ENCODE assay signal across 26 cellular contexts in the genomic region with DNA sequence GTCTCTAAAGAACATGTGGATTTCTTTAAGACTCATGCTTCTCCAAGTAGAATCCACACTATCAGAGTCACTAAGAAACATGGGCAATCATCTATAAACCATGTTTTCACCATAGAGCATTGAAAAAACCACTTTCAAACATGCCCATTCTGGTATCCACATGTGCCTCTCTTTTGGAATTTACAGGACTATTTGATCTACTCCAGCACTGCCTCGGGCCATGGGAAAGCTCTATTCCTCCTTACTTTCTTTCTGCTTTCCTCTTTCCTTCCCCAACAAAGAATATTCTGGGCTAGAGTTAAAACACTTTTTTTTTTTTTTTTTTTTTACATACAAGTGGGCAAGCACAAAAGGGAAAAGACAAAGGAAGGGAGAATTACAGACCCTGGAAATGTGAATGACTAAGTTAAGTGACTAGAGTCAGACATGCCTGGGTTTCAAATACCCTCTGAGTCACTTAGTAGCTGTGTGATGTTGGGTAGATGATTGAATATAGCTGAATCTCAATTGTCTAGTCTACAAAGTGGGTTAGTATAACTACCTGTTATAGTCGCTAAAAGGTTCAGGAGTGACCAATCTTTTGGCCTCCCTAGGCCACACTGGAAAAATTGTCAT.
A peak's percentile ranks its signal among the peaks of the same experiment; 100 is the strongest.
DNase-seq lines count a peak whose midpoint lies in the region; ATAC-seq, FAIRE-seq and TF ChIP-seq lines count a peak whose summit lies in the region.
"Had no signal": no experiment of that assay in that cellular context is flagged by ENCODE, and none has a peak within 500 bp of the region (broad histone marks: within the 10 kb centered on the region; RNA-seq: fewer than 3 reads in every experiment).

No MANE protein-coding gene starts in this region.

- no peak overlapping the region for H2AK5ac ChIP-seq in H1 (ENCODE audit: low read depth, low read length)

- H3K4me3 ChIP-seq in H1 (ENCODE audit: extremely low read depth in 1 of 4, insufficient read depth in 2 of 4, low read depth in 3 of 4, low read length in 4 of 4) (no peak overlapping the region), gastroesophageal sphincter (no peak overlapping the region)
- H3K4me3 ChIP-seq: colonic mucosa, esophagus muscularis mucosa, lung, Peyer's patch, tibial nerve had no signal

- H3K36me3 ChIP-seq in H1 (ENCODE audit: control insufficient read depth in 2 of 4, insufficient read depth in 4 of 4, low read length in 3 of 4) (no peaks in the 10 kb centered on the region), gastroesophageal sphincter (no peaks in the 10 kb centered on the region)
- H3K36me3 ChIP-seq: colonic mucosa, esophagus muscularis mucosa, Peyer's patch, tibial nerve had no signal

- no peak overlapping the region for H4K91ac ChIP-seq in H1 (replicated peaks; ENCODE audit: insufficient read length, low read length)

- H3K9ac ChIP-seq in H1 (replicated peaks in 1 of 4; ENCODE audit: extremely low read depth in 1 of 4, low read depth in 3 of 4, low read length in 3 of 4): no peak overlapping the region

- POLR2A ChIA-PET in H1 (lab: Charles Lee; ENCODE audit: partially characterized antibody): interaction anchor here (0.6 kb wide), 1 partner anchor 512 kb away, joined by 3 read pairs; no protein-coding TSS in a partner anchor

- no peaks in the 10 kb centered on the region for H3K4me1 ChIP-seq in H1 (replicated peaks in 1 of 4; ENCODE audit: control insufficient read depth in 3 of 4, insufficient read depth in 4 of 4, low read length in 3 of 4)
- H3K4me1 ChIP-seq in gastroesophageal sphincter: no peaks in the 10 kb centered on the region
- H3K4me1 ChIP-seq: colonic mucosa, esophagus muscularis mucosa, Peyer's patch, tibial nerve had no signal

- no peak overlapping the region for H3K56ac ChIP-seq in H1 (replicated peaks; ENCODE audit: insufficient read length, low read depth, low read length)

- no peaks in the 10 kb centered on the region for H3K79me1 ChIP-seq in H1 (ENCODE audit: low read depth, low read length)

- TF ChIP-seq CTCF in H1 (IDR thresholded peaks at IDR 0.05; ENCODE audit: control extremely low read depth in 1 of 3, insufficient read depth in 1 of 3, low read depth in 1 of 3, low read length in 3 of 3) (no peak), nephron (IDR thresholded peaks at IDR 0.05; ENCODE audit: unreplicated experiment in 3 of 3) (no peak), gastroesophageal sphincter (IDR thresholded peaks at IDR 0.05) (no peak)

- H2BK5ac ChIP-seq in H1 (ENCODE audit: low read depth, low read length): no peak overlapping the region

- H4K8ac ChIP-seq in H1 (ENCODE audit: extremely low read depth, insufficient read depth, low read length): no peak overlapping the region

- H4K5ac ChIP-seq in H1 (ENCODE audit: insufficient read length, low read depth, low read length): no peak overlapping the region

- no peak overlapping the region for H2BK20ac ChIP-seq in H1 (ENCODE audit: low read length)

- no peak overlapping the region for H3K4me3 Mint-ChIP-seq in nephron
- H3K4me3 Mint-ChIP-seq: activated CD8-positive, alpha-beta T cell treated with anti-CD3 and anti-CD28 coated beads, Interleukin-2, amount 10 ng/mL, durations not matched to agents 7 days and 5 days; effector memory CD8-positive, alpha-beta T cell; nephron progenitor cell; T-helper 17 cell had no signal

- H3K4me2 ChIP-seq in H1 (ENCODE audit: insufficient read depth in 1 of 2, low read depth in 2 of 2, low read length in 2 of 2): no peak overlapping the region

- no peak for FAIRE-seq in H1 (lab: Jason Lieb, UNC)

- in situ Hi-C loops in ACHN (cut with HindIII; ENCODE audit: low pct_ligation_motif_present, low pct_unique_long_range_greater_than_20kb, low sequenced_read_pairs): no loop called here

- no peaks in the 10 kb centered on the region for H3K36me3 Mint-ChIP-seq in nephron (ENCODE audit: low read depth)
- H3K36me3 Mint-ChIP-seq: activated naive CD4-positive, alpha-beta T cell treated with anti-CD3 and anti-CD28 coated beads, Interleukin-2, amount 50 U/mL, for 72 hours had no signal

- H3K79me2 ChIP-seq in H1 (ENCODE audit: control insufficient read depth in 1 of 2, insufficient read depth in 2 of 2, low read length in 2 of 2): no peaks in the 10 kb centered on the region

- H3K4ac ChIP-seq in H1 (replicated peaks; ENCODE audit: insufficient read length, low read depth, low read length): no peak overlapping the region

- H3K4me1 Mint-ChIP-seq in nephron: no peaks in the 10 kb centered on the region
- H3K4me1 Mint-ChIP-seq: nephron progenitor cell, T-helper 17 cell had no signal

- H2AFZ ChIP-seq in H1 (ENCODE audit: low read length): peak overlapping the region; percentile 78; the same call in 1 of the 2 replicates

- no peak overlapping the region for H2BK12ac ChIP-seq in H1 (ENCODE audit: low read depth, low read length)

- DNase-seq in EL (peak; percentile 25), LHCN-M2 (ENCODE audit: low read depth) (peak; percentile 22), H1 (ENCODE audit: low read depth in 1 of 2, low spot score in 2 of 2) (no peak), ACHN (no peak), dermis blood vessel endothelial cell (no peak)
- DNase-seq: activated CD8-positive, alpha-beta T cell treated with anti-CD3 and anti-CD28 coated beads, Interleukin-2, amount 10 ng/mL, durations not matched to agents 7 days and 5 days; activated T-cell treated with anti-CD3 and anti-CD28 coated beads for 4 hours; colonic mucosa; DMS153; effector memory CD8-positive, alpha-beta T cell; GF-D8; NCI-H1105; NCI-H1930; NCI-H526 treated with DMSO at 0.1 percent for 48 hours; nephron progenitor cell; Peyer's patch; right cardiac atrium; stimulated activated CD4-positive, alpha-beta T cell treated with anti-CD3 and anti-CD28 coated beads, Interleukin-2, amount 100 ng/mL, for 48 hours; T-helper 17 cell had no signal

- TF ChIP-seq POLR2A in H1 (IDR thresholded peaks at IDR 0.05; ENCODE audit: control extremely low read depth in 1 of 2, low read depth in 2 of 2, low read length in 2 of 2) (no peak), gastroesophageal sphincter (IDR thresholded peaks at IDR 0.05) (no peak)

- no peak overlapping the region for H2BK15ac ChIP-seq in H1 (ENCODE audit: low read length)

- H3K27me3 ChIP-seq in H1 (replicated peaks in 1 of 4; ENCODE audit: control insufficient read depth in 3 of 4, extremely low read depth in 1 of 4, insufficient read depth in 3 of 4, low read length in 3 of 4) (no peaks in the 10 kb centered on the region), gastroesophageal sphincter (no peaks in the 10 kb centered on the region)
- H3K27me3 ChIP-seq: colonic mucosa, esophagus muscularis mucosa, Peyer's patch, tibial nerve had no signal

- H3K27me3 Mint-ChIP-seq in nephron (ENCODE audit: low read depth): no peaks in the 10 kb centered on the region
- H3K27me3 Mint-ChIP-seq: effector memory CD8-positive, alpha-beta T cell; T-helper 17 cell had no signal

- H3K27ac Mint-ChIP-seq in nephron: peak overlapping the region in 2 of 3 experiments; percentile 21 to 81
- H3K27ac Mint-ChIP-seq: activated CD8-positive, alpha-beta T cell treated with anti-CD3 and anti-CD28 coated beads, Interleukin-2, amount 10 ng/mL, durations not matched to agents 7 days and 5 days; activated naive CD4-positive, alpha-beta T cell treated with anti-CD3 and anti-CD28 coated beads, Interleukin-2, amount 50 U/mL, for 72 hours; effector memory CD8-positive, alpha-beta T cell; nephron progenitor cell; T-helper 17 cell had no signal

- H3K27ac ChIP-seq in H1 (ENCODE audit: low read depth, low read length) (no peak overlapping the region), gastroesophageal sphincter (no peak overlapping the region)
- H3K27ac ChIP-seq: colonic mucosa, esophagus muscularis mucosa, Peyer's patch, tibial nerve had no signal

- H3K18ac ChIP-seq in H1 (ENCODE audit: extremely low read depth, low read length): no peak overlapping the region

- H3K9me3 ChIP-seq in H1 (ENCODE audit: insufficient read depth in 2 of 2, low read depth in 1 of 2, low read length in 1 of 2): no peaks in the 10 kb centered on the region
- H3K9me3 ChIP-seq in gastroesophageal sphincter: no peaks in the 10 kb centered on the region
- H3K9me3 ChIP-seq: colonic mucosa, esophagus muscularis mucosa, Peyer's patch, tibial nerve had no signal

- no peak overlapping the region for H3K23ac ChIP-seq in H1 (ENCODE audit: insufficient read length)

- ATAC-seq in GM18858 (IDR thresholded peaks at IDR 0.05; ENCODE audit: unreplicated experiment) (no peak), gastroesophageal sphincter (no peak)
- ATAC-seq: activated CD8-positive, alpha-beta T cell treated with anti-CD3 and anti-CD28 coated beads, Interleukin-2, amount 10 ng/mL, durations not matched to agents 7 days and 5 days; activated naive CD4-positive, alpha-beta T cell treated with anti-CD3 and anti-CD28 coated beads, Interleukin-2, amount 50 U/mL, for 72 hours; effector memory CD8-positive, alpha-beta T cell; right cardiac atrium; T-helper 17 cell had no signal

- CTCF ChIA-PET in H1 (lab: Charles Lee; ENCODE audit: partially characterized antibody): interaction anchor here (0.6 kb wide), 1 partner anchor 164 kb away, joined by 3 read pairs; no protein-coding TSS in a partner anchor

- H3K23me2 ChIP-seq in H1 (ENCODE audit: low read depth, low read length): no peaks in the 10 kb centered on the region

- no peaks in the 10 kb centered on the region for H3K9me3 Mint-ChIP-seq in nephron
- H3K9me3 Mint-ChIP-seq: nephron progenitor cell had no signal

- TF ChIP-seq RAD21 in H1 (IDR thresholded peaks at IDR 0.05 in 1 of 2, conservative IDR thresholded peaks at IDR 0.05 in 1 of 2; ENCODE audit: low read depth in 2 of 2, low read length in 2 of 2): no peak

- WGBS in H1 (ENCODE audit: extremely low coverage in 1 of 2, insufficient coverage in 1 of 2, insufficient read length in 1 of 2, insufficient replicate concordance in 2 of 2, low coverage in 1 of 2, low lambda C conversion rate in 2 of 2, missing lambda C conversion rate in 1 of 2), 2 experiments: 92% methylated on average over 2 of the region's 2 CpGs; no CpG with 5 or more reads in 1 of the 2 experiments
- WGBS in gastroesophageal sphincter (ENCODE audit: low coverage in 1 of 2), 2 donors: 83 to 86% methylated on average over 1 to 2 of the region's 2 CpGs

- TF ChIP-seq EP300 in H1 (IDR thresholded peaks at IDR 0.05; ENCODE audit: borderline replicate concordance in 1 of 2, low read depth in 2 of 2, low read length in 2 of 2) (no peak), gastroesophageal sphincter (IDR thresholded peaks at IDR 0.05) (no peak)

- H4K20me1 ChIP-seq in H1 (replicated peaks in 1 of 2; ENCODE audit: control insufficient read depth in 1 of 2, insufficient read depth in 2 of 2, low read length in 2 of 2): no peaks in the 10 kb centered on the region

- H3K14ac ChIP-seq in H1 (ENCODE audit: insufficient read length): no peak overlapping the region

- no peak overlapping the region for H2BK120ac ChIP-seq in H1 (replicated peaks; ENCODE audit: low read depth, low read length)

TF ChIP-seq in H1, 55 proteins besides CTCF, POLR2A, EP300 and RAD21 (continues in another document):
- no peak for TF ChIP-seq KDM5A (IDR thresholded peaks at IDR 0.05; ENCODE audit: low read length)
- no peak for TF ChIP-seq ZNF274 (IDR thresholded peaks at IDR 0.05; ENCODE audit: borderline replicate concordance, extremely low read depth, low read length)
- TF ChIP-seq HDAC6 (IDR thresholded peaks at IDR 0.05; ENCODE audit: low read depth, low read length): no peak
- no peak for TF ChIP-seq FOSL1 (IDR thresholded peaks at IDR 0.05; ENCODE audit: insufficient read depth, low read depth, low read length)
- no peak for TF ChIP-seq ASH2L (IDR thresholded peaks at IDR 0.05; ENCODE audit: low read length)

Comparison
In these comparisons a context has a peak if more than half of its experiments do, and no peak if none do; other contexts are left out.
1. DNase-seq: peak in EL (single experiment) and LHCN-M2 (single experiment); none in H1 (0 of 2), ACHN (single experiment) and dermis blood vessel endothelial cell (single experiment).